In the genomic region with DNA sequence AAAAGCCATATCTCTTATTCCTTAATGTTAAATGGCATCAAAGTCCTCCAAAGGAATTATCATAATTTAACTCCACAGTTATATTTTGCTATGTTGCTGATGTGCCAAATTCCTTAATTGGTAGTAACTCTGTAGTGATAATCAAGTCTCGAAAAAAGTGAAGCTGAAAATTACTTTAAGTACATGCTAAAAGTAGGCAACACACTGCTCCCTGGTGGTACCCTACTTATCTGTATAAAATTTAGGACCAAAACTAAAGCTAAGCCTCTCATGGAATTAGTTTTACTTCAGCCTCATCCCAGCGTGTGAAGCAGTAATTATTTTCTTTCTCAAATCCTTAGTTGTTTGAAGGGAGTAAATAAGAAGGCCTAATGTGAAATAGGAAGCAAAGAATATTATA, we compare ENCODE assay signal across 9 cellular contexts.
DNase-seq lines count a peak whose midpoint lies in the region; ATAC-seq and TF ChIP-seq lines count a peak whose summit lies in the region.
"Had no signal": no experiment of that assay in that cellular context is flagged by ENCODE, and none has a peak within 500 bp of the region (broad histone marks: within the 10 kb centered on the region; RNA-seq: fewer than 3 reads in every experiment).

No MANE protein-coding gene starts in this region.

- no peak overlapping the region for H3K27ac Mint-ChIP-seq in activated CD8-positive, alpha-beta memory T cell treated with anti-CD3 and anti-CD28 coated beads, Interleukin-2, amount 10 ng/mL, durations not matched to agents 7 days and 5 days

- peak; percentile 8 for TF ChIP-seq CTCF in foreskin fibroblast (IDR thresholded peaks at IDR 0.05; ENCODE audit: low read depth, low read length)

- DNase-seq in DMS53 (lab: John Stamatoyannopoulos, UW): peak; percentile 5
- no peak for DNase-seq in DMS53 treated with DMSO at 0.1 percent for 48 hours (lab: John Stamatoyannopoulos, UW; ENCODE audit: unreplicated experiment)
- peak; percentile 11 for DNase-seq in SK-MEL-5 (ENCODE audit: low read depth, low spot score)
- DNase-seq in foreskin fibroblast: peak in 1 of 2 donors; percentile 27
- DNase-seq in skeletal muscle cell (ENCODE audit: low read depth): peak; percentile 3
- no peak for DNase-seq in activated CD8-positive, alpha-beta memory T cell treated with anti-CD3 and anti-CD28 coated beads, Interleukin-2, amount 10 ng/mL, durations not matched to agents 7 days and 5 days
- DNase-seq in GF-D8 (lab: John Stamatoyannopoulos, UW): no peak
- DNase-seq: DMS79 had no signal

- peaks cover 3% of the 10 kb centered on the region for H3K9me3 Mint-ChIP-seq in activated CD8-positive, alpha-beta memory T cell treated with anti-CD3 and anti-CD28 coated beads, Interleukin-2, amount 10 ng/mL, durations not matched to agents 7 days and 5 days (ENCODE audit: low read depth)

- H3K4me3 ChIP-seq in foreskin fibroblast (ENCODE audit: low read depth in 1 of 2, low read length in 2 of 2): no peak overlapping the region
- H3K4me3 ChIP-seq in skeletal muscle cell (ENCODE audit: low read depth, low read length): no peak overlapping the region

- ATAC-seq in HG03039 (IDR thresholded peaks at IDR 0.05; ENCODE audit: unreplicated experiment): no peak
- ATAC-seq in activated CD8-positive, alpha-beta memory T cell treated with anti-CD3 and anti-CD28 coated beads, Interleukin-2, amount 10 ng/mL, durations not matched to agents 7 days and 5 days: no peak

- H3K27me3 Mint-ChIP-seq in activated CD8-positive, alpha-beta memory T cell treated with anti-CD3 and anti-CD28 coated beads, Interleukin-2, amount 10 ng/mL, durations not matched to agents 7 days and 5 days: no peaks in the 10 kb centered on the region

- in situ Hi-C loops in SK-MEL-5 (cut with HindIII; ENCODE audit: low pct_unique_long_range_greater_than_20kb, low sequenced_read_pairs): no loop called here

- peaks cover 35% of the 10 kb centered on the region for H3K36me3 Mint-ChIP-seq in activated CD8-positive, alpha-beta memory T cell treated with anti-CD3 and anti-CD28 coated beads, Interleukin-2, amount 10 ng/mL, durations not matched to agents 7 days and 5 days

- no peaks in the 10 kb centered on the region for H3K4me1 Mint-ChIP-seq in activated CD8-positive, alpha-beta memory T cell treated with anti-CD3 and anti-CD28 coated beads, Interleukin-2, amount 10 ng/mL, durations not matched to agents 7 days and 5 days

- no peak overlapping the region for H3K4me3 Mint-ChIP-seq in activated CD8-positive, alpha-beta memory T cell treated with anti-CD3 and anti-CD28 coated beads, Interleukin-2, amount 10 ng/mL, durations not matched to agents 7 days and 5 days

- CTCF ChIA-PET in activated CD8-positive, alpha-beta memory T cell treated with anti-CD3 and anti-CD28 coated beads, Interleukin-2, amount 10 ng/mL, durations not matched to agents 7 days and 5 days (lab: Charles Lee): interaction anchor here (0.9 to 1.8 kb wide), 4 partner anchors 9 to 188 kb away, joined by 3 to 4 read pairs (median 4); a partner anchor contains a TSS

Comparison
In these comparisons a context has a peak if more than half of its experiments do, and no peak if none do; other contexts are left out.
1. DNase-seq: peak in DMS53 (single experiment), SK-MEL-5 (single experiment) and skeletal muscle cell (single experiment); none in DMS53 treated with DMSO at 0.1 percent for 48 hours (single experiment), activated CD8-positive, alpha-beta memory T cell treated with anti-CD3 and anti-CD28 coated beads, Interleukin-2, amount 10 ng/mL, durations not matched to agents 7 days and 5 days (single experiment) and GF-D8 (single experiment).